Comparison of ENCODE assay signal across 12 cellular contexts in genomic region chr7:29126804-29127203, GRCh38.
"Had no signal": no experiment of that assay in that cellular context is flagged by ENCODE, and none has a peak within 500 bp of the region (broad histone marks: within the 10 kb centered on the region; RNA-seq: fewer than 3 reads in every experiment).

No MANE protein-coding gene starts in this region.

- H3K4me1 Mint-ChIP-seq: activated naive CD8-positive, alpha-beta T cell treated with anti-CD3 and anti-CD28 coated beads, Interleukin-2, amount 50 U/mL, for 24 hours; activated T-helper 17 cell treated with anti-CD3 and anti-CD28 coated beads, Interleukin-2, amount 50 U/mL, for 72 hours; memory B cell had no signal

- H3K9me3 Mint-ChIP-seq: activated naive CD8-positive, alpha-beta T cell treated with anti-CD3 and anti-CD28 coated beads, Interleukin-2, amount 50 U/mL, for 24 hours; activated T-helper 17 cell treated with anti-CD3 and anti-CD28 coated beads, Interleukin-2, amount 50 U/mL, for 72 hours; memory B cell; type B pancreatic cell had no signal

- H3K36me3 Mint-ChIP-seq: memory B cell had no signal

- H3K27ac ChIP-seq: breast epithelium, left ventricle myocardium inferior, right atrium auricular region had no signal

- H3K9me3 ChIP-seq: breast epithelium, left ventricle myocardium inferior, right atrium auricular region had no signal

- ATAC-seq: activated naive CD8-positive, alpha-beta T cell treated with anti-CD3 and anti-CD28 coated beads, Interleukin-2, amount 50 U/mL, for 24 hours; activated T-helper 17 cell treated with anti-CD3 and anti-CD28 coated beads, Interleukin-2, amount 50 U/mL, for 72 hours; stimulated activated naive CD8-positive, alpha-beta T cell treated with anti-CD3 and anti-CD28 coated beads, Interleukin-15, Interleukin-2, amounts not matched to agents 100 U/mL and 50 U/mL, for 24 hours had no signal

- H3K27me3 ChIP-seq: breast epithelium, right atrium auricular region had no signal

- H3K4me3 ChIP-seq: breast epithelium, left ventricle myocardium inferior, right atrium auricular region had no signal

- DNase-seq: activated CD4-positive, CD25-positive, alpha-beta regulatory T cell treated with anti-CD3 and anti-CD28 coated beads, Interleukin-2, amount 50 U/mL, for 72 hours; activated naive CD4-positive, alpha-beta T cell treated with Interleukin-2 at 50 U/mL for 16 hours; activated naive CD8-positive, alpha-beta T cell treated with anti-CD3 and anti-CD28 coated beads, Interleukin-2, amount 50 U/mL, for 24 hours; aorta; left ventricle myocardium inferior; stimulated activated CD4-positive, alpha-beta T cell treated with anti-CD3 and anti-CD28 coated beads, Interleukin-4, amount 100 ng/mL, for 24 hours; stimulated activated naive CD8-positive, alpha-beta T cell treated with anti-CD3 and anti-CD28 coated beads, Interleukin-15, Interleukin-2, amounts not matched to agents 100 U/mL and 50 U/mL, for 24 hours had no signal

- H3K4me1 ChIP-seq: breast epithelium had no signal

- H3K36me3 ChIP-seq: breast epithelium, left ventricle myocardium inferior, right atrium auricular region had no signal

- H3K27ac Mint-ChIP-seq: activated naive CD8-positive, alpha-beta T cell treated with anti-CD3 and anti-CD28 coated beads, Interleukin-2, amount 50 U/mL, for 24 hours; activated T-helper 17 cell treated with anti-CD3 and anti-CD28 coated beads, Interleukin-2, amount 50 U/mL, for 72 hours; memory B cell; type B pancreatic cell had no signal

- H3K4me3 Mint-ChIP-seq: activated naive CD8-positive, alpha-beta T cell treated with anti-CD3 and anti-CD28 coated beads, Interleukin-2, amount 50 U/mL, for 24 hours; activated T-helper 17 cell treated with anti-CD3 and anti-CD28 coated beads, Interleukin-2, amount 50 U/mL, for 72 hours; memory B cell; type B pancreatic cell had no signal
